9 cellular contexts compared by ENCODE assay signal in genomic region chr11:18768472-18768901, GRCh38. TPM values are rescaled to one million over a fixed set of nuclear protein-coding genes. Genes with fewer than 3 reads are reported as not detected.
DNase-seq lines count a peak whose midpoint lies in the region; ATAC-seq and TF ChIP-seq lines count a peak whose summit lies in the region.
"Had no signal": no experiment of that assay in that cellular context is flagged by ENCODE, and none has a peak within 500 bp of the region (broad histone marks: within the 10 kb centered on the region; RNA-seq: fewer than 3 reads in every experiment).

No MANE protein-coding gene starts in this region.

- peak; percentile 77 for ATAC-seq in HG02981 (IDR thresholded peaks at IDR 0.05; ENCODE audit: unreplicated experiment)

- TF ChIP-seq POLR2A in GM19193 (IDR thresholded peaks at IDR 0.05; ENCODE audit: extremely low read depth, insufficient read depth, insufficient read length), result peak; percentile 28

- DNase-seq in DMS53 treated with DMSO at 0.1 percent for 48 hours (lab: John Stamatoyannopoulos, UW; ENCODE audit: unreplicated experiment) (peak; percentile 93), SKM-1 (lab: John Stamatoyannopoulos, UW; ENCODE audit: unreplicated experiment) (peak; percentile 58), posterior vena cava (ENCODE audit: low spot score) (no peak), head of caudate nucleus (no peak), 8988T (no peak), NCI-H2227 treated with DMSO at 0.1 percent for 48 hours (lab: John Stamatoyannopoulos, UW) (no peak)
- DNase-seq: KG1 had no signal

- intact Hi-C loops in posterior vena cava (cut with DNase I) (no loop called here), head of caudate nucleus (cut with DNase I) (no loop called here)

RNA-seq across cellular contexts. Expression of gene PTPN5, which starts 23.1 kb away (rescaled TPM):
- total RNA-seq in posterior vena cava, result 1 to 10 TPM in 1 of 2 donors, under 1 TPM in 1; 0.93 to 2.7 TPM

RNA-seq across cellular contexts. Expression of gene IGSF22, which starts 42.5 kb away (rescaled TPM):
- total RNA-seq in posterior vena cava, result under 1 TPM in 1 of 2 donors, not detected in 1; 0.38 TPM

Comparison
In these comparisons a context has a peak if more than half of its experiments do, and no peak if none do; other contexts are left out.
1. DNase-seq: peak in DMS53 treated with DMSO at 0.1 percent for 48 hours (single experiment) and SKM-1 (single experiment); none in posterior vena cava (single experiment), head of caudate nucleus (0 of 42), 8988T (single experiment) and NCI-H2227 treated with DMSO at 0.1 percent for 48 hours (single experiment).